Comparison of ENCODE assay signal across 11 cellular contexts in genomic region chr21:44267655-44268142, GRCh38. TPM values are rescaled to one million over a fixed set of nuclear protein-coding genes. Genes with fewer than 3 reads are reported as not detected.
DNase-seq lines count a peak whose midpoint lies in the region; ATAC-seq and TF ChIP-seq lines count a peak whose summit lies in the region.
"Had no signal": no experiment of that assay in that cellular context is flagged by ENCODE, and none has a peak within 500 bp of the region (broad histone marks: within the 10 kb centered on the region; RNA-seq: fewer than 3 reads in every experiment).

No MANE protein-coding gene starts in this region.

- H3K27ac Mint-ChIP-seq in GM23338 (no peak overlapping the region), T-cell (no peak overlapping the region)

- H4K20me1 ChIP-seq in GM23338 (replicated peaks; ENCODE audit: insufficient read depth), result no peaks in the 10 kb centered on the region

- H3K4me3 Mint-ChIP-seq in GM23338 (no peak overlapping the region), T-cell (no peak overlapping the region)

- no peaks in the 10 kb centered on the region for H3K36me3 ChIP-seq in GM23338 (ENCODE audit: insufficient read depth)
- H3K36me3 ChIP-seq: SJSA1 had no signal

- H3K36me3 Mint-ChIP-seq in GM23338 (ENCODE audit: low read depth) (no peaks in the 10 kb centered on the region), T-cell (no peaks in the 10 kb centered on the region)

- DNase-seq in CD1c-positive myeloid dendritic cell (ENCODE audit: extremely low spot score), result peak; percentile 29
- peak; percentile 68 for DNase-seq in GM23338 (ENCODE audit: low spot score)
- DNase-seq in T-cell, result peak in 11 of 34 experiments; percentile 4 to 26 (median 13)
- DNase-seq in left ventricle myocardium superior, result peak; percentile 55
- DNase-seq in D341Med (ENCODE audit: low spot score), result no peak
- no peak for DNase-seq in NCI-H187 (lab: John Stamatoyannopoulos, UW)
- no peak for DNase-seq in NCI-H1436 (lab: John Stamatoyannopoulos, UW)
- no peak for DNase-seq in SKM-1 treated with dmso at 0.1 percent for 144 hours (lab: John Stamatoyannopoulos, UW; ENCODE audit: unreplicated experiment)

- no peaks in the 10 kb centered on the region for H3K9me2 ChIP-seq in GM23338 (ENCODE audit: insufficient read depth)

- H3K27me3 Mint-ChIP-seq in GM23338 (ENCODE audit: insufficient read depth, low read depth, poor library complexity), result peaks cover 4% of the 10 kb centered on the region
- H3K27me3 Mint-ChIP-seq in T-cell, result no peaks in the 10 kb centered on the region

- TF ChIP-seq CTCF in GM23338 (conservative IDR thresholded peaks at IDR 0.05; ENCODE audit: low read depth in 2 of 2), result peak; percentile 50 to 54

- ATAC-seq in GM23338, result peak; percentile 83
- ATAC-seq in T-cell (replicated peaks in 1 of 4), result peak; percentile 31 to 53 (median 36)
- ATAC-seq in left ventricle myocardium superior, result peak; percentile 48
- ATAC-seq: left colon had no signal

- H3K4me3 ChIP-seq in GM23338, result no peak overlapping the region
- H3K4me3 ChIP-seq: SJSA1 had no signal

- H3K4me1 ChIP-seq in GM23338 (ENCODE audit: insufficient read depth), result no peaks in the 10 kb centered on the region; the same call in 1 of the 2 replicates
- H3K4me1 ChIP-seq: SJSA1 had no signal

- POLR2A ChIA-PET in T-cell (lab: Charles Lee), result no interaction called here

- H3K4me1 Mint-ChIP-seq in GM23338 (peaks cover 4% of the 10 kb centered on the region; the same call in 2 of the 3 replicates), T-cell (no peaks in the 10 kb centered on the region)

- H2AFZ ChIP-seq in GM23338, result no peak overlapping the region

- no peak overlapping the region for H3K27ac ChIP-seq in GM23338 (ENCODE audit: low read depth)
- H3K27ac ChIP-seq: SJSA1 had no signal

- no peak overlapping the region for H3K4me2 ChIP-seq in GM23338

- no peaks in the 10 kb centered on the region for H3K9me3 Mint-ChIP-seq in GM23338
- H3K9me3 Mint-ChIP-seq in T-cell, result no peaks in the 10 kb centered on the region

- intact Hi-C loops in left ventricle myocardium superior (cut with micrococcal nuclease), result no loop called here

- no peaks in the 10 kb centered on the region for H3K27me3 ChIP-seq in GM23338 (ENCODE audit: insufficient read depth)
- H3K27me3 ChIP-seq: SJSA1 had no signal

- no peaks in the 10 kb centered on the region for H3F3A ChIP-seq in GM23338 (replicated peaks; ENCODE audit: low read depth)

- CTCF ChIA-PET in T-cell (lab: Charles Lee), result interaction anchor here in 1 of 2 donors (0.6 kb wide), 1 partner anchor 208 kb away, joined by 3 read pairs; no protein-coding TSS in a partner anchor

- H3K79me2 ChIP-seq in GM23338 (replicated peaks; ENCODE audit: insufficient read depth), result no peaks in the 10 kb centered on the region

TF ChIP-seq in GM23338, 12 proteins besides CTCF, POLR2A, EP300 and RAD21:
- no peak for TF ChIP-seq ZNF331 (CRISPR knock-in tag; IDR thresholded peaks at IDR 0.05; ENCODE audit: low read depth)
- TF ChIP-seq, protein P1, sequence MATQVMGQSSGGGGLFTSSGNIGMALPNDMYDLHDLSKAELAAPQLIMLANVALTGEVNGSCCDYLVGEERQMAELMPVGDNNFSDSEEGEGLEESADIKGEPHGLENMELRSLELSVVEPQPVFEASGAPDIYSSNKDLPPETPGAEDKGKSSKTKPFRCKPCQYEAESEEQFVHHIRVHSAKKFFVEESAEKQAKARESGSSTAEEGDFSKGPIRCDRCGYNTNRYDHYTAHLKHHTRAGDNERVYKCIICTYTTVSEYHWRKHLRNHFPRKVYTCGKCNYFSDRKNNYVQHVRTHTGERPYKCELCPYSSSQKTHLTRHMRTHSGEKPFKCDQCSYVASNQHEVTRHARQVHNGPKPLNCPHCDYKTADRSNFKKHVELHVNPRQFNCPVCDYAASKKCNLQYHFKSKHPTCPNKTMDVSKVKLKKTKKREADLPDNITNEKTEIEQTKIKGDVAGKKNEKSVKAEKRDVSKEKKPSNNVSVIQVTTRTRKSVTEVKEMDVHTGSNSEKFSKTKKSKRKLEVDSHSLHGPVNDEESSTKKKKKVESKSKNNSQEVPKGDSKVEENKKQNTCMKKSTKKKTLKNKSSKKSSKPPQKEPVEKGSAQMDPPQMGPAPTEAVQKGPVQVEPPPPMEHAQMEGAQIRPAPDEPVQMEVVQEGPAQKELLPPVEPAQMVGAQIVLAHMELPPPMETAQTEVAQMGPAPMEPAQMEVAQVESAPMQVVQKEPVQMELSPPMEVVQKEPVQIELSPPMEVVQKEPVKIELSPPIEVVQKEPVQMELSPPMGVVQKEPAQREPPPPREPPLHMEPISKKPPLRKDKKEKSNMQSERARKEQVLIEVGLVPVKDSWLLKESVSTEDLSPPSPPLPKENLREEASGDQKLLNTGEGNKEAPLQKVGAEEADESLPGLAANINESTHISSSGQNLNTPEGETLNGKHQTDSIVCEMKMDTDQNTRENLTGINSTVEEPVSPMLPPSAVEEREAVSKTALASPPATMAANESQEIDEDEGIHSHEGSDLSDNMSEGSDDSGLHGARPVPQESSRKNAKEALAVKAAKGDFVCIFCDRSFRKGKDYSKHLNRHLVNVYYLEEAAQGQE (IDR thresholded peaks at IDR 0.05; ENCODE audit: unreplicated experiment), result no peak
- no peak for TF ChIP-seq CREB1 (CRISPR knock-in tag; IDR thresholded peaks at IDR 0.05; ENCODE audit: low read depth)
- TF ChIP-seq STAT1 (IDR thresholded peaks at IDR 0.05; ENCODE audit: unreplicated experiment), result no peak

RNA-seq across cellular contexts. Expression of gene DNMT3L, which starts 6.0 kb away (rescaled TPM):
- total RNA-seq in GM23338 (2014; rRNA removed; shearing (Covaris generic)), result not detected in 2 replicates
- 0.26 and 0.27 TPM in 2 replicates for polyA plus RNA-seq in GM23338 (2016; fragmentation: Nextera tagmentation; extraction: Ambion mirVana)
- total RNA-seq in T-cell (not detected), left ventricle myocardium superior (not detected)
- total RNA-seq: left colon, SJSA1, skeletal muscle tissue had no signal

RNA-seq across cellular contexts. Expression of gene AIRE, which starts 18.0 kb away (rescaled TPM):
- total RNA-seq in GM23338 (2014; rRNA removed; shearing (Covaris generic)), result 0.10 TPM in 1 of 2 replicates, not detected in the other
- polyA plus RNA-seq in GM23338 (2016; fragmentation: Nextera tagmentation; extraction: Ambion mirVana), result not detected in 2 replicates
- total RNA-seq in T-cell (1 to 10 TPM in 1 of 5 donors, under 1 TPM in 3, not detected in 1; 0.10 to 1.2 (median 0.47) TPM), left ventricle myocardium superior (not detected)
- total RNA-seq: SJSA1, skeletal muscle tissue had no signal

RNA-seq across cellular contexts. Expression of gene ICOSLG, which starts 27.0 kb away (rescaled TPM):
- 2.2 and 4.6 TPM in 2 replicates for total RNA-seq in GM23338 (2014; rRNA removed; shearing (Covaris generic))
- polyA plus RNA-seq in GM23338 (2016; fragmentation: Nextera tagmentation; extraction: Ambion mirVana), result 1.3 and 1.6 TPM in 2 replicates
- total RNA-seq in T-cell (10 to 100 TPM in 3 of 5 donors, 1 to 10 TPM in 2; 7.9 to 16.7 (median 10.1) TPM), left ventricle myocardium superior (4.4 TPM)

RNA-seq across cellular contexts. Expression of gene PFKL, which starts 32.2 kb away (rescaled TPM):
- total RNA-seq in GM23338 (2014; rRNA removed; shearing (Covaris generic)), result 92.3 and 106 TPM in 2 replicates
- 39.9 and 40.3 TPM in 2 replicates for polyA plus RNA-seq in GM23338 (2016; fragmentation: Nextera tagmentation; extraction: Ambion mirVana)
- total RNA-seq in T-cell (100 to 1,000 TPM; 125 to 200 (median 162) TPM), left ventricle myocardium superior (46.1 TPM)

Comparison
In these comparisons a context has a peak if more than half of its experiments do, and no peak if none do; other contexts are left out.
1. DNase-seq: peak in CD1c-positive myeloid dendritic cell (single experiment), GM23338 (single experiment) and left ventricle myocardium superior (single experiment); none in D341Med (single experiment), NCI-H187 (0 of 2), NCI-H1436 (single experiment) and SKM-1 treated with dmso at 0.1 percent for 144 hours (single experiment).
2. Peak in every context shown above with its lines, with median percentiles within 50 percentile points of each other: ATAC-seq.